In the genomic region with DNA sequence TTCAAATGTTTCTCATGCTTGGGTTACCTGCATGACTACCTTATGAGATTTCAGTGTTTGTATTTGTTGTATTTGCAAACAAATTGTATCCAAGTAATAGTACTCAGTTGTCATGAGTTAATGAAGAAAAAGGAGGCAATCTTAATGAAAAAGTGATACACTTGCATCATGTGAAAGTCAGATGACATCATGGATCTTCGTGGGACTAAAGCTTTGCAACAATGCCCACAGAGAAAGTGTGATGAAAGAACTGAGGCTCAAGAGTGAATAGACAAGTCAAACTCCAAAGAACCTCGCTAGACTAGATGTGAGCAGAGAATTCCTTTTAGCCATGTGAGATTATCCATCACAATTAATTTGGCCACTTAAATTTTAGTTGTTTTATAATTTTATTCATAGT, we compare ENCODE assay signal across 22 cellular contexts.
"Had no signal": no experiment of that assay in that cellular context is flagged by ENCODE, and none has a peak within 500 bp of the region (broad histone marks: within the 10 kb centered on the region; RNA-seq: fewer than 3 reads in every experiment).

No MANE protein-coding gene starts in this region.

- H3K27ac ChIP-seq: body of pancreas, epithelial cell of prostate, gastrocnemius medialis, ovary, skin epidermis, testis, transverse colon, uterus, VCaP had no signal

- H3K27me3 ChIP-seq: body of pancreas, gastrocnemius medialis, ovary, testis, transverse colon, uterus had no signal

- H3K4me3 ChIP-seq: body of pancreas, gastrocnemius medialis, ovary, skin epidermis, testis, transverse colon, uterus had no signal

- H3K9me3 ChIP-seq: body of pancreas, gastrocnemius medialis, ovary, testis, uterus had no signal

- H3K4me1 ChIP-seq: body of pancreas, gastrocnemius medialis, testis, uterus had no signal

- ATAC-seq: body of pancreas; gastrocnemius medialis; left ventricle myocardium superior; sciatic nerve; stimulated activated naive CD8-positive, alpha-beta T cell treated with anti-CD3 and anti-CD28 coated beads, Interleukin-15, Interleukin-2, amounts not matched to agents 100 U/mL and 50 U/mL, for 24 hours had no signal

- DNase-seq: activated CD4-positive, alpha-beta T cell treated with anti-CD3 and anti-CD28 coated beads for 48 hours; activated CD4-positive, alpha-beta T cell treated with anti-CD3 and anti-CD28 coated beads, Interleukin-2, amount 50 U/mL, for 48 hours; activated CD8-positive, alpha-beta memory T cell treated with anti-CD3 and anti-CD28 coated beads for 24 hours; activated effector memory CD4-positive, alpha-beta T cell treated with Interleukin-2 at 50 U/mL for 16 hours; activated naive CD4-positive, alpha-beta T cell treated with Interleukin-2 at 50 U/mL for 16 hours; aorta; body of pancreas; effector CD8-positive, alpha-beta T cell; gastrocnemius medialis; glutamatergic neuron; left ventricle myocardium superior; ovary; stimulated activated CD4-positive, alpha-beta T cell treated with anti-CD3 and anti-CD28 coated beads, Interleukin-12 subunit alpha, Interleukin-12 subunit beta, amount 100 ng/mL, for 4 hours; stimulated activated CD4-positive, alpha-beta T cell treated with anti-CD3 and anti-CD28 coated beads, Interleukin-4, amount 100 ng/mL, for 1 hour; stimulated activated naive CD8-positive, alpha-beta T cell treated with anti-CD3 and anti-CD28 coated beads, Interleukin-15, Interleukin-2, amounts not matched to agents 100 U/mL and 50 U/mL, for 24 hours; testis; transverse colon; uterus had no signal

- H3K36me3 ChIP-seq: gastrocnemius medialis, ovary, transverse colon, uterus had no signal
